In genomic region chr1:246516126-246516525, GRCh38 we compare ENCODE assay signal across 20 cellular contexts.
"Had no signal": no experiment of that assay in that cellular context is flagged by ENCODE, and none has a peak within 500 bp of the region (broad histone marks: within the 10 kb centered on the region; RNA-seq: fewer than 3 reads in every experiment).

No MANE protein-coding gene starts in this region.

- H3K4me1 Mint-ChIP-seq: memory B cell, naive B cell had no signal

- H3K36me3 ChIP-seq: colonic mucosa, esophagus muscularis mucosa, gastroesophageal sphincter, heart left ventricle, left lung had no signal

- ATAC-seq: effector memory CD8-positive, alpha-beta T cell; foreskin keratinocyte; gastroesophageal sphincter; heart left ventricle; left cardiac atrium; left lung; left ventricle myocardium superior had no signal

- H3K27me3 ChIP-seq: colonic mucosa, esophagus muscularis mucosa, foreskin keratinocyte, gastroesophageal sphincter, heart left ventricle, hepatocyte, left lung had no signal

- DNase-seq: colonic mucosa; cortex of kidney; effector CD8-positive, alpha-beta T cell; effector memory CD8-positive, alpha-beta T cell; foreskin keratinocyte; heart left ventricle; hypothalamus; left cardiac atrium; left lung; left ventricle myocardium superior; mammary epithelial cell; mesendoderm; midbrain; naive B cell had no signal

- H3K27me3 Mint-ChIP-seq: dendritic cell treated with granulocyte-macrophage colony-stimulating factor and Interleukin-4, amounts not matched to agents 40 ng/mL and 50 ng/mL, for 4 days; effector memory CD8-positive, alpha-beta T cell; memory B cell; naive B cell had no signal

- H3K27ac ChIP-seq: colonic mucosa, esophagus muscularis mucosa, foreskin keratinocyte, gastroesophageal sphincter, heart left ventricle, hepatocyte, left lung had no signal

- H3K27ac Mint-ChIP-seq: dendritic cell treated with granulocyte-macrophage colony-stimulating factor and Interleukin-4, amounts not matched to agents 40 ng/mL and 50 ng/mL, for 4 days; effector memory CD8-positive, alpha-beta T cell; memory B cell; naive B cell had no signal

- H3K36me3 Mint-ChIP-seq: naive B cell had no signal

- H3K9me3 Mint-ChIP-seq: effector memory CD8-positive, alpha-beta T cell had no signal

- H3K4me3 Mint-ChIP-seq: dendritic cell treated with granulocyte-macrophage colony-stimulating factor and Interleukin-4, amounts not matched to agents 40 ng/mL and 50 ng/mL, for 4 days; effector memory CD8-positive, alpha-beta T cell; memory B cell; naive B cell had no signal

- H3K4me1 ChIP-seq: colonic mucosa, esophagus muscularis mucosa, foreskin keratinocyte, gastroesophageal sphincter, heart left ventricle, left lung had no signal

- H3K4me3 ChIP-seq: colonic mucosa, esophagus muscularis mucosa, gastroesophageal sphincter, heart left ventricle, hepatocyte, left lung, lung had no signal

- H3K9me3 ChIP-seq: colonic mucosa had no signal
